1 cellular context compared by ENCODE assay signal in the genomic region with DNA sequence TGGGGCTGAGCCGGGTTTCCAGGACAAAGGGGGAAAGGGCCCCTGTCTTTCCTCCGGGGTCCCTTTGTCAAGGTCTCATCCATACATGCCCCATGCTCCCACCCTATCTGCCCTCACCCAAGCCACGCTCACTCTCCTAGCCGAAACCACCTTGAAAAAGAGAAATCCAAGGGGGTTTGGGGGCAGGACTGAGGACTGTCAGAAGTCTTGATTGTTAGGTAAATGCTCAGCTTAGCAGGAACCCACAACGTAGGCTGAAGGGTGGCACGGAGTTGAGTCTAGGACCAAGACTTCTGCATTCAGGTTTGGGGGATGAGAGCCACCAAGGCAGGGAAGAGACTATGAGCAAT.
TF ChIP-seq lines count a peak whose summit lies in the region.

No MANE protein-coding gene starts in this region.

TF ChIP-seq in IMR-90, 13 proteins besides CTCF, POLR2A, EP300 and RAD21:
- TF ChIP-seq BHLHE40 (IDR thresholded peaks at IDR 0.05; ENCODE audit: low read depth, low read length) = no peak
- TF ChIP-seq NFE2L2 (IDR thresholded peaks at IDR 0.05; ENCODE audit: low read depth, low read length) = no peak
- TF ChIP-seq RCOR1 (IDR thresholded peaks at IDR 0.05; ENCODE audit: insufficient replicate concordance, low read length) = no peak
- no peak for TF ChIP-seq RFX5 (IDR thresholded peaks at IDR 0.05; ENCODE audit: low read depth, low read length)
- TF ChIP-seq ELK1 (IDR thresholded peaks at IDR 0.05; ENCODE audit: borderline replicate concordance, low read depth, low read length) = no peak
- no peak for TF ChIP-seq MXI1 (IDR thresholded peaks at IDR 0.05; ENCODE audit: borderline replicate concordance, low read depth, low read length)
- TF ChIP-seq MAZ (IDR thresholded peaks at IDR 0.05; ENCODE audit: borderline replicate concordance, low read depth, low read length) = no peak
- TF ChIP-seq SMC3 (IDR thresholded peaks at IDR 0.05; ENCODE audit: low read depth, low read length) = no peak
- no peak for TF ChIP-seq USF2 (IDR thresholded peaks at IDR 0.05; ENCODE audit: low read depth, low read length)
- no peak for TF ChIP-seq CEBPB (IDR thresholded peaks at IDR 0.05; ENCODE audit: low read depth, low read length)
- no peak for TF ChIP-seq MAFK (IDR thresholded peaks at IDR 0.05; ENCODE audit: low read depth, low read length)
- TF ChIP-seq CHD1 (IDR thresholded peaks at IDR 0.05; ENCODE audit: low read depth, low read length) = no peak
- TF ChIP-seq FOS (IDR thresholded peaks at IDR 0.05; ENCODE audit: low read depth, low read length) = no peak
TF ChIP-seq in IMR-90: peak in this region for 0.
